11 cellular contexts compared by ENCODE assay signal in genomic region chr13:73138276-73138950, GRCh38.
DNase-seq lines count a peak whose midpoint lies in the region; ATAC-seq and TF ChIP-seq lines count a peak whose summit lies in the region.
"Had no signal": no experiment of that assay in that cellular context is flagged by ENCODE, and none has a peak within 500 bp of the region (broad histone marks: within the 10 kb centered on the region; RNA-seq: fewer than 3 reads in every experiment).

No MANE protein-coding gene starts in this region.

- H3K4me3 ChIP-seq in WI38 (ENCODE audit: low read depth, low read length) = peak overlapping the region; percentile 5
- no peak overlapping the region for H3K4me3 ChIP-seq in upper lobe of left lung
- H3K4me3 ChIP-seq: heart left ventricle had no signal

- no peaks in the 10 kb centered on the region for H3K27me3 ChIP-seq in upper lobe of left lung
- H3K27me3 ChIP-seq: heart left ventricle had no signal

- no peaks in the 10 kb centered on the region for H3K36me3 ChIP-seq in upper lobe of left lung
- H3K36me3 ChIP-seq: heart left ventricle had no signal

- no peaks in the 10 kb centered on the region for H3K4me1 Mint-ChIP-seq in activated T-helper 2 cell treated with anti-CD3 and anti-CD28 coated beads, Interferon-gamma antibody, Interleukin-2, Interleukin-4, amounts not matched to agents 10 μg/mL and 5 μg/mL and 100 μg/mL, durations not matched to agents 14 hours and 24 hours and 36 hours (ENCODE audit: low read depth)
- no peaks in the 10 kb centered on the region for H3K4me1 Mint-ChIP-seq in natural killer cell

- no peak for TF ChIP-seq CTCF in WI38 (IDR thresholded peaks at IDR 0.05; ENCODE audit: low read depth, low read length)
- no peak for TF ChIP-seq CTCF in upper lobe of left lung (IDR thresholded peaks at IDR 0.05)
- no peak for TF ChIP-seq CTCF in natural killer cell (IDR thresholded peaks at IDR 0.05)

- TF ChIP-seq EP300 in upper lobe of left lung (IDR thresholded peaks at IDR 0.05) = peak in 1 of 4 donors; percentile 34

- no peak overlapping the region for H3K4me3 Mint-ChIP-seq in activated T-helper 2 cell treated with anti-CD3 and anti-CD28 coated beads, Interferon-gamma antibody, Interleukin-2, Interleukin-4, amounts not matched to agents 10 μg/mL and 5 μg/mL and 100 μg/mL, durations not matched to agents 14 hours and 24 hours and 36 hours (ENCODE audit: low read depth)
- H3K4me3 Mint-ChIP-seq in natural killer cell = no peak overlapping the region

- no peak overlapping the region for H3K27ac Mint-ChIP-seq in activated T-helper 2 cell treated with anti-CD3 and anti-CD28 coated beads, Interferon-gamma antibody, Interleukin-2, Interleukin-4, amounts not matched to agents 10 μg/mL and 5 μg/mL and 100 μg/mL, durations not matched to agents 14 hours and 24 hours and 36 hours
- H3K27ac Mint-ChIP-seq in natural killer cell = no peak overlapping the region

- no peak for TF ChIP-seq POLR2A in upper lobe of left lung (IDR thresholded peaks at IDR 0.05)

- DNase-seq in DMS53 (lab: John Stamatoyannopoulos, UW) (peak; percentile 29), DMS53 treated with DMSO at 0.1 percent for 48 hours (lab: John Stamatoyannopoulos, UW; ENCODE audit: unreplicated experiment) (no peak), kidney tubule cell (ENCODE audit: low spot score) (peak; percentile 54), upper lobe of left lung (peak in 1 of 2 donors; percentile 66), kidney glomerular epithelial cell (lab: John Stamatoyannopoulos, UW) (no peak), natural killer cell (no peak)
- DNase-seq in activated T-helper 2 cell treated with anti-CD3 and anti-CD28 coated beads, Interferon-gamma antibody, Interleukin-2, Interleukin-4, amounts not matched to agents 10 μg/mL and 5 μg/mL and 100 μg/mL, durations not matched to agents 14 hours and 24 hours and 36 hours (ENCODE audit: low spot score) = no peak
- DNase-seq: 8988T; heart left ventricle; stimulated activated CD4-positive, alpha-beta T cell treated with anti-CD3 and anti-CD28 coated beads, Interleukin-12 subunit alpha, Interleukin-12 subunit beta, amount 100 ng/mL, for 4 hours had no signal

- no peaks in the 10 kb centered on the region for H3K9me3 Mint-ChIP-seq in activated T-helper 2 cell treated with anti-CD3 and anti-CD28 coated beads, Interferon-gamma antibody, Interleukin-2, Interleukin-4, amounts not matched to agents 10 μg/mL and 5 μg/mL and 100 μg/mL, durations not matched to agents 14 hours and 24 hours and 36 hours
- H3K9me3 Mint-ChIP-seq in natural killer cell = peaks cover 0 to 3% of the 10 kb centered on the region in 2 donors

- ATAC-seq in upper lobe of left lung (ENCODE audit: low FRiP score in 2 of 2) (peak in 1 of 2 donors; percentile 9), natural killer cell (no peak)
- ATAC-seq: heart left ventricle had no signal

- 46 to 53% methylated on average over 12 of the region's 12 CpGs for WGBS in upper lobe of left lung, 2 donors

- peak overlapping the region; percentile 47 to 77 (median 68) for H3K27ac ChIP-seq in upper lobe of left lung
- H3K27ac ChIP-seq: heart left ventricle had no signal

- peaks cover 0 to 35% (median 7%) of the 10 kb centered on the region in 4 donors for H3K4me1 ChIP-seq in upper lobe of left lung

- intact Hi-C loops in activated T-helper 2 cell treated with anti-CD3 and anti-CD28 coated beads, Interferon-gamma antibody, Interleukin-2, Interleukin-4, amounts not matched to agents 10 μg/mL and 5 μg/mL and 100 μg/mL, durations not matched to agents 14 hours and 24 hours and 36 hours (cut with micrococcal nuclease) = no loop called here
- intact Hi-C loops in natural killer cell (cut with micrococcal nuclease) = no loop called here

- H3K36me3 Mint-ChIP-seq in activated T-helper 2 cell treated with anti-CD3 and anti-CD28 coated beads, Interferon-gamma antibody, Interleukin-2, Interleukin-4, amounts not matched to agents 10 μg/mL and 5 μg/mL and 100 μg/mL, durations not matched to agents 14 hours and 24 hours and 36 hours (ENCODE audit: low read depth) = no peaks in the 10 kb centered on the region
- H3K36me3 Mint-ChIP-seq in natural killer cell = no peaks in the 10 kb centered on the region

- peaks cover 4% of the 10 kb centered on the region for H3K27me3 Mint-ChIP-seq in activated T-helper 2 cell treated with anti-CD3 and anti-CD28 coated beads, Interferon-gamma antibody, Interleukin-2, Interleukin-4, amounts not matched to agents 10 μg/mL and 5 μg/mL and 100 μg/mL, durations not matched to agents 14 hours and 24 hours and 36 hours (ENCODE audit: low read depth)
- no peaks in the 10 kb centered on the region for H3K27me3 Mint-ChIP-seq in natural killer cell (ENCODE audit: low read depth in 2 of 2)

- H3K9me3 ChIP-seq in upper lobe of left lung = no peaks in the 10 kb centered on the region

Comparison
In these comparisons a context has a peak if more than half of its experiments do, and no peak if none do; other contexts are left out.
1. DNase-seq: peak in DMS53 (single experiment) and kidney tubule cell (single experiment); none in DMS53 treated with DMSO at 0.1 percent for 48 hours (single experiment), activated T-helper 2 cell treated with anti-CD3 and anti-CD28 coated beads, Interferon-gamma antibody, Interleukin-2, Interleukin-4, amounts not matched to agents 10 μg/mL and 5 μg/mL and 100 μg/mL, durations not matched to agents 14 hours and 24 hours and 36 hours (single experiment), kidney glomerular epithelial cell (single experiment) and natural killer cell (single experiment).